In genomic region chr4:89026542-89026941, GRCh38 we compare ENCODE assay signal across 25 cellular contexts.
"Had no signal": no experiment of that assay in that cellular context is flagged by ENCODE, and none has a peak within 500 bp of the region (broad histone marks: within the 10 kb centered on the region; RNA-seq: fewer than 3 reads in every experiment).

No MANE protein-coding gene starts in this region.

- H3K27ac ChIP-seq: ascending aorta, body of pancreas, Peyer's patch, RWPE1, SJCRH30 had no signal

- H3K36me3 ChIP-seq: ascending aorta, Peyer's patch, SJCRH30 had no signal

- H3K4me1 ChIP-seq: ascending aorta, Peyer's patch had no signal

- ATAC-seq: activated CD8-positive, alpha-beta T cell treated with anti-CD3 and anti-CD28 coated beads for 36 hours; activated naive CD8-positive, alpha-beta T cell treated with anti-CD3 and anti-CD28 coated beads, Interleukin-2, amount 50 U/mL, for 24 hours; body of pancreas; SK-N-SH treated with all-trans-retinoic acid at 6 μM for 48 hours had no signal

- H3K27me3 Mint-ChIP-seq: activated naive CD8-positive, alpha-beta T cell treated with anti-CD3 and anti-CD28 coated beads, Interleukin-2, amount 50 U/mL, for 24 hours had no signal

- DNase-seq: activated CD8-positive, alpha-beta memory T cell treated with anti-CD3 and anti-CD28 coated beads, Interleukin-2, amount 50 U/mL, for 48 hours; activated CD8-positive, alpha-beta T cell treated with anti-CD3 and anti-CD28 coated beads for 36 hours; activated naive CD8-positive, alpha-beta T cell treated with anti-CD3 and anti-CD28 coated beads, Interleukin-2, amount 50 U/mL, for 24 hours; activated T-cell treated with anti-CD3 and anti-CD28 coated beads, Interleukin-2, amount 50 U/mL, for 72 hours; amniotic stem cell; body of pancreas; central memory CD4-positive, alpha-beta T cell; Kasumi-1; KBM-7; NCI-H1048; NCI-H1930; NCI-H2171; NCI-H2227 treated with DMSO at 0.1 percent for 48 hours; NCI-H446 treated with DMSO at 0.1 percent for 48 hours; NCI-H526; NCI-H774; NK-92 treated with Interleukin-12 subunit alpha and Interleukin-12 subunit beta, amount 100 ng/mL, for 24 hours; Peyer's patch; Right ventricle myocardium superior; SJCRH30; SW 1271 had no signal

- H3K9me3 ChIP-seq: ascending aorta, body of pancreas, Peyer's patch, SJCRH30 had no signal

- H3K9me3 Mint-ChIP-seq: activated CD8-positive, alpha-beta T cell treated with anti-CD3 and anti-CD28 coated beads for 36 hours; activated naive CD4-positive, alpha-beta T cell treated with anti-CD3 and anti-CD28 coated beads, Interleukin-2, amount 50 U/mL, for 24 hours; activated naive CD8-positive, alpha-beta T cell treated with anti-CD3 and anti-CD28 coated beads, Interleukin-2, amount 50 U/mL, for 24 hours; activated T-cell treated with anti-CD3 and anti-CD28 coated beads, Interleukin-2, amount 50 U/mL, for 72 hours had no signal

- H3K27ac Mint-ChIP-seq: activated CD8-positive, alpha-beta T cell treated with anti-CD3 and anti-CD28 coated beads for 36 hours; activated naive CD4-positive, alpha-beta T cell treated with anti-CD3 and anti-CD28 coated beads, Interleukin-2, amount 50 U/mL, for 24 hours; activated naive CD8-positive, alpha-beta T cell treated with anti-CD3 and anti-CD28 coated beads, Interleukin-2, amount 50 U/mL, for 24 hours; activated T-cell treated with anti-CD3 and anti-CD28 coated beads, Interleukin-2, amount 50 U/mL, for 72 hours had no signal

- H3K36me3 Mint-ChIP-seq: activated naive CD4-positive, alpha-beta T cell treated with anti-CD3 and anti-CD28 coated beads, Interleukin-2, amount 50 U/mL, for 24 hours had no signal

- H3K27me3 ChIP-seq: ascending aorta, body of pancreas, Peyer's patch, SJCRH30 had no signal

- H3K4me3 ChIP-seq: ascending aorta, body of pancreas, Peyer's patch, SJCRH30 had no signal

- H3K4me3 Mint-ChIP-seq: activated CD8-positive, alpha-beta T cell treated with anti-CD3 and anti-CD28 coated beads for 36 hours; activated naive CD4-positive, alpha-beta T cell treated with anti-CD3 and anti-CD28 coated beads, Interleukin-2, amount 50 U/mL, for 24 hours; activated naive CD8-positive, alpha-beta T cell treated with anti-CD3 and anti-CD28 coated beads, Interleukin-2, amount 50 U/mL, for 24 hours; activated T-cell treated with anti-CD3 and anti-CD28 coated beads, Interleukin-2, amount 50 U/mL, for 72 hours had no signal
